In the genomic region with DNA sequence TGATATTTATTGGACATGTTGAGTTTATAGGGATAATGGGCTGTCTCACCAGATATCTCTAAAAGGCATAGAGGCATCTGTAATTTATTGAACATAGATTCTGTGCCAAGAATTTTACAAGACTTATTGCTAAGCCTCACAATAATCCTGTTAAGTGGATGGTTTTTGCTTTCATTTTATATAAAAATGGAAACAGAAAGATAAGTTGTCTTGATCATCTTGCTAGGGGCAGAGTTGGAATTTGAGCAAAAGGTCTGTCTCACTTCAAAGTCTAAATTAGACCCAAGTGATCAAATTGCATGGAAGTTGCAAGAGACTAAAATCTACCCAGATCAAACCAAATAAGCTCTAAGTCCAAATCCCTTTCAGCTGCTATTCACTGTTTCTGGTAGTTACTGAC, we compare ENCODE assay signal across 23 cellular contexts.
A peak's percentile ranks its signal among the peaks of the same experiment; 100 is the strongest.
DNase-seq lines count a peak whose midpoint lies in the region; TF ChIP-seq lines count a peak whose summit lies in the region.
"Had no signal": no experiment of that assay in that cellular context is flagged by ENCODE, and none has a peak within 500 bp of the region (broad histone marks: within the 10 kb centered on the region; RNA-seq: fewer than 3 reads in every experiment).

No MANE protein-coding gene starts in this region.

- peak in 1 of 2 experiments; percentile 80; a peak in 2 of 4 replicates for TF ChIP-seq EP300 in SK-N-SH (IDR thresholded peaks at IDR 0.05; ENCODE audit: borderline replicate concordance in 1 of 2, low read depth in 1 of 2, low read length in 1 of 2)

- TF ChIP-seq RAD21 in SK-N-SH (IDR thresholded peaks at IDR 0.05; ENCODE audit: low read length) = no peak

- H3K4me3 Mint-ChIP-seq in nephron = no peak overlapping the region
- H3K4me3 Mint-ChIP-seq: CD14-positive monocyte; CD4-positive, alpha-beta memory T cell; CD4-positive, CD25-positive, alpha-beta regulatory T cell; CD8-positive, alpha-beta memory T cell had no signal

- peaks cover 64% of the 10 kb centered on the region for H3K4me1 Mint-ChIP-seq in nephron
- H3K4me1 Mint-ChIP-seq: CD14-positive monocyte; CD4-positive, alpha-beta memory T cell; CD4-positive, CD25-positive, alpha-beta regulatory T cell; CD8-positive, alpha-beta memory T cell had no signal

- no peak overlapping the region for H3K4me3 ChIP-seq in A673 (ENCODE audit: low read depth, low read length, poor library complexity, severe bottlenecking)
- no peak overlapping the region for H3K4me3 ChIP-seq in SK-N-SH (ENCODE audit: low read depth in 2 of 2, low read length in 1 of 2)
- no peak overlapping the region for H3K4me3 ChIP-seq in hepatocyte
- H3K4me3 ChIP-seq: BLaER1 had no signal

- H2AFZ ChIP-seq in SK-N-SH (ENCODE audit: low read depth) = no peak overlapping the region
- H2AFZ ChIP-seq in hepatocyte = no peak overlapping the region

- H3K27me3 ChIP-seq in A673 (replicated peaks; ENCODE audit: insufficient read depth, low read depth, low read length, poor library complexity) = no peaks in the 10 kb centered on the region
- H3K27me3 ChIP-seq in SK-N-SH (ENCODE audit: insufficient read depth) = no peaks in the 10 kb centered on the region
- no peaks in the 10 kb centered on the region for H3K27me3 ChIP-seq in hepatocyte
- H3K27me3 ChIP-seq: BE2C, BLaER1 had no signal

- H3K9me2 ChIP-seq in SK-N-SH = no peaks in the 10 kb centered on the region
- no peaks in the 10 kb centered on the region for H3K9me2 ChIP-seq in hepatocyte (replicated peaks; ENCODE audit: insufficient read depth)

- no peaks in the 10 kb centered on the region for H3K9me3 ChIP-seq in A673 (ENCODE audit: low read depth, low read length, poor library complexity, severe bottlenecking)
- no peaks in the 10 kb centered on the region for H3K9me3 ChIP-seq in SK-N-SH
- no peaks in the 10 kb centered on the region for H3K9me3 ChIP-seq in hepatocyte (ENCODE audit: low read depth)
- H3K9me3 ChIP-seq: BE2C, BLaER1 had no signal

- peak overlapping the region; percentile 73 to 87 (median 75) for H3K27ac Mint-ChIP-seq in nephron
- H3K27ac Mint-ChIP-seq: CD14-positive monocyte; CD4-positive, alpha-beta memory T cell; CD4-positive, CD25-positive, alpha-beta regulatory T cell; CD8-positive, alpha-beta memory T cell had no signal

- no peaks in the 10 kb centered on the region for H3K9me3 Mint-ChIP-seq in nephron

- H3K9ac ChIP-seq in SK-N-SH = no peak overlapping the region
- H3K9ac ChIP-seq: BLaER1 had no signal

- H4K20me1 ChIP-seq in SK-N-SH (ENCODE audit: insufficient read depth) (no peaks in the 10 kb centered on the region), hepatocyte (ENCODE audit: insufficient read depth, poor library complexity, severe bottlenecking) (no peaks in the 10 kb centered on the region)
- H4K20me1 ChIP-seq: BLaER1 had no signal

- CTCF ChIA-PET in A673 (lab: Charles Lee) (no interaction called here), SK-N-SH (lab: Yijun Ruan, JAX) (interaction anchor here (1.0 to 1.5 kb wide), 2 partner anchors 20 to 94 kb away, joined by 3 read pairs; no protein-coding TSS in a partner anchor)

- intact Hi-C loops in A673 (cut with micrococcal nuclease; ENCODE audit: unreplicated experiment) = no loop called here

- peak; percentile 25 for DNase-seq in A673 (ENCODE audit: low spot score)
- peak; percentile 38 for DNase-seq in SK-N-SH
- DNase-seq in hepatocyte (ENCODE audit: low spot score) = no peak
- no peak for DNase-seq in HUDEP-2 (lab: John Stamatoyannopoulos, UW; ENCODE audit: unreplicated experiment in 76 of 76)
- no peak for DNase-seq in NK-92 treated with Interleukin-12 subunit alpha and Interleukin-12 subunit beta, amount 100 ng/mL, for 24 hours (lab: John Stamatoyannopoulos, UW)
- no peak for DNase-seq in GDM1 (lab: John Stamatoyannopoulos, UW)
- DNase-seq: 8988T; BE2C; C1 segment of cervical spinal cord; CD4-positive, alpha-beta memory T cell; CD4-positive, CD25-positive, alpha-beta regulatory T cell; CD8-positive, alpha-beta memory T cell; COR-L47; DMS 273 treated with DMSO at 0.1 percent for 48 hours; DMS153; DMS53; DMS79; DND-41; EL; GF-D8 had no signal

- H3K36me3 ChIP-seq in A673 (ENCODE audit: insufficient read depth, low read length, poor library complexity, severe bottlenecking) (no peaks in the 10 kb centered on the region), SK-N-SH (replicated peaks in 1 of 2; ENCODE audit: control insufficient read depth in 1 of 2, insufficient read depth in 2 of 2, low read length in 1 of 2) (no peaks in the 10 kb centered on the region), hepatocyte (replicated peaks; ENCODE audit: insufficient read depth, low read depth) (no peaks in the 10 kb centered on the region)
- H3K36me3 ChIP-seq: BE2C, BLaER1 had no signal

- no peaks in the 10 kb centered on the region for H3K27me3 Mint-ChIP-seq in nephron (ENCODE audit: low read depth)
- H3K27me3 Mint-ChIP-seq: CD4-positive, alpha-beta memory T cell; CD4-positive, CD25-positive, alpha-beta regulatory T cell; CD8-positive, alpha-beta memory T cell had no signal

- no TSS peak for BruUV-seq in A673 (replicated peaks; lab: Mats Ljungman, UMichigan)

- no peaks in the 10 kb centered on the region for H3K79me2 ChIP-seq in SK-N-SH (ENCODE audit: insufficient read depth)
- no peaks in the 10 kb centered on the region for H3K79me2 ChIP-seq in hepatocyte

- POLR2A ChIA-PET in A673 (lab: Charles Lee; ENCODE audit: low non-redundant PET) (no interaction called here), SK-N-SH (lab: Yijun Ruan, JAX) (no interaction called here)

- no peaks in the 10 kb centered on the region for H3K36me3 Mint-ChIP-seq in nephron (ENCODE audit: low read depth)
- H3K36me3 Mint-ChIP-seq: CD14-positive monocyte; CD4-positive, alpha-beta memory T cell; CD4-positive, CD25-positive, alpha-beta regulatory T cell; CD8-positive, alpha-beta memory T cell had no signal

- H3F3A ChIP-seq in SK-N-SH (replicated peaks; ENCODE audit: insufficient read depth) = no peaks in the 10 kb centered on the region

- TF ChIP-seq CTCF in A673 (conservative IDR thresholded peaks at IDR 0.05; ENCODE audit: low read depth, low read length) (no peak), SK-N-SH (IDR thresholded peaks at IDR 0.05) (no peak), hepatocyte (IDR thresholded peaks at IDR 0.05; ENCODE audit: poor library complexity) (no peak), nephron (IDR thresholded peaks at IDR 0.05; ENCODE audit: unreplicated experiment in 3 of 3) (no peak)

- no peak overlapping the region for H3K27ac ChIP-seq in A673 (ENCODE audit: low read depth, low read length, poor library complexity, severe bottlenecking)
- H3K27ac ChIP-seq in SK-N-SH (ENCODE audit: low read depth in 2 of 2, low read length in 1 of 2) = peak overlapping the region in 1 of 2 experiments; percentile 71; a peak in 2 of 4 replicates
- H3K27ac ChIP-seq in hepatocyte = peak overlapping the region; percentile 57
- H3K27ac ChIP-seq: BLaER1 had no signal

- H3K4me2 ChIP-seq in SK-N-SH (no peak overlapping the region), hepatocyte (no peak overlapping the region)
- H3K4me2 ChIP-seq: BLaER1 had no signal

- H3K4me1 ChIP-seq in A673 (ENCODE audit: insufficient read depth, low read length, poor library complexity, severe bottlenecking) (peaks cover 22% of the 10 kb centered on the region), SK-N-SH (ENCODE audit: control insufficient read depth in 1 of 2, insufficient read depth in 2 of 2, low read depth in 1 of 2, low read length in 1 of 2) (peaks cover 0 to 12% of the 10 kb centered on the region in 2 experiments; a peak in 2 of 4 replicates), hepatocyte (ENCODE audit: insufficient read depth) (peaks cover 31% of the 10 kb centered on the region)
- H3K4me1 ChIP-seq: BE2C, BLaER1 had no signal

TF ChIP-seq in SK-N-SH, 30 proteins besides CTCF, POLR2A, EP300 and RAD21:
- TF ChIP-seq NFIC (IDR thresholded peaks at IDR 0.05; ENCODE audit: borderline replicate concordance) (no peak), RCOR1 (IDR thresholded peaks at IDR 0.05; ENCODE audit: low read length) (peak; percentile 53; the same call in 1 of the 2 replicates), MEF2A (IDR thresholded peaks at IDR 0.05; ENCODE audit: borderline replicate concordance, low read depth) (no peak), CHD2 (IDR thresholded peaks at IDR 0.05; ENCODE audit: low read length, partially characterized antibody) (peak; percentile 6), POLR2AphosphoS5 (IDR thresholded peaks at IDR 0.05; ENCODE audit: low read depth, low read length) (no peak), GATA2 (CRISPR knock-in tag; IDR thresholded peaks at IDR 0.05) (peak; percentile 81), FOXM1 (IDR thresholded peaks at IDR 0.05; ENCODE audit: low read depth) (no peak), RXRA (IDR thresholded peaks at IDR 0.05; ENCODE audit: borderline replicate concordance, low read depth) (no peak), FOXJ3 (CRISPR knock-in tag; IDR thresholded peaks at IDR 0.05) (no peak)
- TF ChIP-seq, protein P1, sequence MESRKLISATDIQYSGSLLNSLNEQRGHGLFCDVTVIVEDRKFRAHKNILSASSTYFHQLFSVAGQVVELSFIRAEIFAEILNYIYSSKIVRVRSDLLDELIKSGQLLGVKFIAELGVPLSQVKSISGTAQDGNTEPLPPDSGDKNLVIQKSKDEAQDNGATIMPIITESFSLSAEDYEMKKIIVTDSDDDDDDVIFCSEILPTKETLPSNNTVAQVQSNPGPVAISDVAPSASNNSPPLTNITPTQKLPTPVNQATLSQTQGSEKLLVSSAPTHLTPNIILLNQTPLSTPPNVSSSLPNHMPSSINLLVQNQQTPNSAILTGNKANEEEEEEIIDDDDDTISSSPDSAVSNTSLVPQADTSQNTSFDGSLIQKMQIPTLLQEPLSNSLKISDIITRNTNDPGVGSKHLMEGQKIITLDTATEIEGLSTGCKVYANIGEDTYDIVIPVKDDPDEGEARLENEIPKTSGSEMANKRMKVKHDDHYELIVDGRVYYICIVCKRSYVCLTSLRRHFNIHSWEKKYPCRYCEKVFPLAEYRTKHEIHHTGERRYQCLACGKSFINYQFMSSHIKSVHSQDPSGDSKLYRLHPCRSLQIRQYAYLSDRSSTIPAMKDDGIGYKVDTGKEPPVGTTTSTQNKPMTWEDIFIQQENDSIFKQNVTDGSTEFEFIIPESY (IDR thresholded peaks at IDR 0.05; ENCODE audit: borderline replicate concordance, low read depth) = no peak
- TF ChIP-seq, protein P2, sequence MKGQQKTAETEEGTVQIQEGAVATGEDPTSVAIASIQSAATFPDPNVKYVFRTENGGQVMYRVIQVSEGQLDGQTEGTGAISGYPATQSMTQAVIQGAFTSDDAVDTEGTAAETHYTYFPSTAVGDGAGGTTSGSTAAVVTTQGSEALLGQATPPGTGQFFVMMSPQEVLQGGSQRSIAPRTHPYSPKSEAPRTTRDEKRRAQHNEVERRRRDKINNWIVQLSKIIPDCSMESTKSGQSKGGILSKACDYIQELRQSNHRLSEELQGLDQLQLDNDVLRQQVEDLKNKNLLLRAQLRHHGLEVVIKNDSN (IDR thresholded peaks at IDR 0.05; ENCODE audit: borderline replicate concordance, low read depth) = no peak

Comparison
In these comparisons a context has a peak if more than half of its experiments do, and no peak if none do; other contexts are left out.
1. DNase-seq: peak in A673 (single experiment) and SK-N-SH (single experiment); none in hepatocyte (single experiment), HUDEP-2 (0 of 76), NK-92 treated with Interleukin-12 subunit alpha and Interleukin-12 subunit beta, amount 100 ng/mL, for 24 hours (single experiment) and GDM1 (single experiment).